Comparison of ENCODE assay signal across 14 cellular contexts in genomic region chr2:58865436-58865835, GRCh38.
DNase-seq lines count a peak whose midpoint lies in the region; ATAC-seq and TF ChIP-seq lines count a peak whose summit lies in the region.
"Had no signal": no experiment of that assay in that cellular context is flagged by ENCODE, and none has a peak within 500 bp of the region (broad histone marks: within the 10 kb centered on the region; RNA-seq: fewer than 3 reads in every experiment).

No MANE protein-coding gene starts in this region.

- H3K4me3 Mint-ChIP-seq in endothelial cell (ENCODE audit: unreplicated experiment): no peak overlapping the region
- H3K4me3 Mint-ChIP-seq: activated T-helper 1 cell treated with anti-CD3 and anti-CD28 coated beads, Interleukin-12 subunit alpha, Interleukin-12 subunit beta, Interleukin-2, Interleukin-4 antibody, amounts not matched to agents 30 ng/mL and 10 ng/mL and 1 ng/mL, durations not matched to agents 14 hours and 24 hours and 36 hours; CD4-positive, alpha-beta T cell; effector memory CD8-positive, alpha-beta T cell; nephron had no signal

- no peak overlapping the region for H3K4me3 ChIP-seq in Peyer's patch

- H3K36me3 Mint-ChIP-seq in endothelial cell (ENCODE audit: low read depth, unreplicated experiment): no peaks in the 10 kb centered on the region

- peak overlapping the region; percentile 50 for H3K27ac Mint-ChIP-seq in endothelial cell (ENCODE audit: unreplicated experiment)
- H3K27ac Mint-ChIP-seq: activated T-helper 1 cell treated with anti-CD3 and anti-CD28 coated beads, Interleukin-12 subunit alpha, Interleukin-12 subunit beta, Interleukin-2, Interleukin-4 antibody, amounts not matched to agents 30 ng/mL and 10 ng/mL and 1 ng/mL, durations not matched to agents 14 hours and 24 hours and 36 hours; CD4-positive, alpha-beta T cell; effector memory CD8-positive, alpha-beta T cell; nephron had no signal

- H3K27me3 Mint-ChIP-seq in endothelial cell (ENCODE audit: unreplicated experiment): peaks cover 2% of the 10 kb centered on the region
- H3K27me3 Mint-ChIP-seq: effector memory CD8-positive, alpha-beta T cell had no signal

- H3K27me3 ChIP-seq in Peyer's patch: no peaks in the 10 kb centered on the region

- peak; percentile 41 for ATAC-seq in GM18907 (IDR thresholded peaks at IDR 0.05; ENCODE audit: unreplicated experiment)
- peak; percentile 51 for ATAC-seq in GM21526 (IDR thresholded peaks at IDR 0.05; ENCODE audit: low FRiP score, unreplicated experiment)
- peak; percentile 42 for ATAC-seq in HG03060 (IDR thresholded peaks at IDR 0.05; ENCODE audit: low read depth, unreplicated experiment)
- ATAC-seq: effector memory CD8-positive, alpha-beta T cell; left cardiac atrium; SK-N-SH treated with all-trans-retinoic acid at 6 μM for 48 hours had no signal

- DNase-seq in endothelial cell (ENCODE audit: low spot score) (no peak), Peyer's patch (no peak), SK-N-DZ (ENCODE audit: low spot score) (no peak), erythroblast (lab: John Stamatoyannopoulos, UW) (no peak)
- DNase-seq: activated CD4-positive, CD25-positive, alpha-beta regulatory T cell; CD4-positive, alpha-beta T cell; effector memory CD8-positive, alpha-beta T cell; left cardiac atrium had no signal

- TF ChIP-seq POLR2A in Peyer's patch (IDR thresholded peaks at IDR 0.05) (no peak), erythroblast (IDR thresholded peaks at IDR 0.05; ENCODE audit: low read length) (no peak)

- peaks cover 20% of the 10 kb centered on the region for H3K4me1 Mint-ChIP-seq in endothelial cell (ENCODE audit: unreplicated experiment)
- H3K4me1 Mint-ChIP-seq: nephron had no signal

- no peak for TF ChIP-seq CTCF in endothelial cell (IDR thresholded peaks at IDR 0.05; ENCODE audit: unreplicated experiment)
- TF ChIP-seq CTCF in Peyer's patch (IDR thresholded peaks at IDR 0.05): no peak

- no peaks in the 10 kb centered on the region for H3K9me3 ChIP-seq in Peyer's patch

- H3K4me1 ChIP-seq in Peyer's patch: no peaks in the 10 kb centered on the region

- H3K36me3 ChIP-seq in Peyer's patch: no peaks in the 10 kb centered on the region

- no peaks in the 10 kb centered on the region for H3K9me3 Mint-ChIP-seq in endothelial cell (ENCODE audit: unreplicated experiment)
- H3K9me3 Mint-ChIP-seq: activated T-helper 1 cell treated with anti-CD3 and anti-CD28 coated beads, Interleukin-12 subunit alpha, Interleukin-12 subunit beta, Interleukin-2, Interleukin-4 antibody, amounts not matched to agents 30 ng/mL and 10 ng/mL and 1 ng/mL, durations not matched to agents 14 hours and 24 hours and 36 hours; CD4-positive, alpha-beta T cell; nephron had no signal

- H3K27ac ChIP-seq in Peyer's patch: no peak overlapping the region
